Comparison of ENCODE assay signal across 12 cellular contexts in the genomic region with DNA sequence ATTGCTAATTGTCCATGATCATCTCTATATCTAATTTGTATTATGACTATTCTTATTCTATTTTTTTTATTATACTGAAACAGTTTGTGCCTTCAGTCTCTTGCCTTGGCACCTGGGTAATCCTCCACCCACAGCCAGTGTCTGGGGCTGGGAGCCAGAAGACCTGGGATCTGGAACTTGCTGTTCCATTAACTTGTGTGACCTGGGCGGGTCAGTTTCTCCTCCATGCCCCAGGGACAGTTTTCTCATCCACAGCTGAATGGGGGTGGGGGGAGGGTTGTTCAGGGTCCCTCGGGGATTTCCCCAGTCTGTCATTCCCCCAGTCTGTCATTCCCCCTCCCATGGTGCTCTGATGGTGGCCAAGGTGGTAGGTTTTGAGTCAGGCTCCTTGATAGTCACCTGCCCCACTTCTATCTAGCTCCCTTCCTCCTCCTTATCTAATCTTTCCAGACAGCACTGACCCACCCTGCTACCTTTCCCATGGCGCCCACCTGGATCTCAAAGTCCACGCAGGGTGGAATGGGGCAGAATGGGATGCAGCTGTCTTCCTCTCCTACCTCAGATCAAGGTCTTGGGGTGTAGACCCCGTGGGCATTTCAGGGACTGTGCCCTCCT. TPM values are rescaled to one million over a fixed set of nuclear protein-coding genes. Genes with fewer than 3 reads are reported as not detected.
DNase-seq lines count a peak whose midpoint lies in the region; ATAC-seq and TF ChIP-seq lines count a peak whose summit lies in the region.
"Had no signal": no experiment of that assay in that cellular context is flagged by ENCODE, and none has a peak within 500 bp of the region (broad histone marks: within the 10 kb centered on the region; RNA-seq: fewer than 3 reads in every experiment).

No MANE protein-coding gene starts in this region.

- no TSS peak for BruUV-seq in PC-9 (replicated peaks; lab: Mats Ljungman, UMichigan)

- H3K27me3 Mint-ChIP-seq in CD4-positive, alpha-beta T cell: no peaks in the 10 kb centered on the region
- H3K27me3 Mint-ChIP-seq in progenitor cell of endocrine pancreas: peaks cover 4% of the 10 kb centered on the region

- peaks cover 15% of the 10 kb centered on the region for H3K36me3 Mint-ChIP-seq in CD4-positive, alpha-beta T cell (ENCODE audit: low read depth)
- H3K36me3 Mint-ChIP-seq in progenitor cell of endocrine pancreas (ENCODE audit: insufficient read depth): peaks cover 3% of the 10 kb centered on the region

- H3K9me3 ChIP-seq in CD4-positive, alpha-beta T cell (ENCODE audit: control insufficient read depth, low read length): no peaks in the 10 kb centered on the region
- H3K9me3 ChIP-seq in PC-9 (ENCODE audit: insufficient read depth, low read depth) (no peaks in the 10 kb centered on the region), esophagus squamous epithelium (no peaks in the 10 kb centered on the region)
- H3K9me3 ChIP-seq: BE2C, heart left ventricle had no signal

- H3K27me3 ChIP-seq in CD4-positive, alpha-beta T cell (ENCODE audit: control insufficient read depth, insufficient read depth, low read length): no peaks in the 10 kb centered on the region
- H3K27me3 ChIP-seq in PC-9 (ENCODE audit: insufficient read depth, low read depth) (no peaks in the 10 kb centered on the region), esophagus squamous epithelium (no peaks in the 10 kb centered on the region)

- peak overlapping the region; percentile 83 for H3K4me2 ChIP-seq in PC-9

- H3K36me3 ChIP-seq in PC-9 (ENCODE audit: low read depth): peaks cover 19% of the 10 kb centered on the region; the same call in 1 of the 2 replicates
- H3K36me3 ChIP-seq in esophagus squamous epithelium: no peaks in the 10 kb centered on the region
- H3K36me3 ChIP-seq: BE2C, heart left ventricle had no signal

- H3K4me3 Mint-ChIP-seq in CD4-positive, alpha-beta T cell: peak overlapping the region; percentile 80
- no peak overlapping the region for H3K4me3 Mint-ChIP-seq in progenitor cell of endocrine pancreas (ENCODE audit: low read depth)

- no peak for TF ChIP-seq POLR2A in esophagus squamous epithelium (IDR thresholded peaks at IDR 0.05)

- H3K4me1 ChIP-seq in PC-9 (replicated peaks; ENCODE audit: insufficient read depth): peaks cover 34% of the 10 kb centered on the region
- peaks cover 32 to 70% (median 37%) of the 10 kb centered on the region in 3 donors for H3K4me1 ChIP-seq in esophagus squamous epithelium

- H3K9me2 ChIP-seq in PC-9 (ENCODE audit: insufficient read depth): no peaks in the 10 kb centered on the region

- H3K4me1 Mint-ChIP-seq in CD4-positive, alpha-beta T cell (ENCODE audit: low read depth): peaks cover 79% of the 10 kb centered on the region
- peaks cover 59% of the 10 kb centered on the region for H3K4me1 Mint-ChIP-seq in progenitor cell of endocrine pancreas (ENCODE audit: low read depth)

- peak overlapping the region; percentile 79 for H3K27ac Mint-ChIP-seq in CD4-positive, alpha-beta T cell
- H3K27ac Mint-ChIP-seq in progenitor cell of endocrine pancreas: peak overlapping the region; percentile 40

- peaks cover 90% of the 10 kb centered on the region for H3K79me2 ChIP-seq in PC-9 (ENCODE audit: low read depth)

- POLR2A ChIA-PET in CD4-positive, alpha-beta T cell (lab: Charles Lee): interaction anchor here (0.7 to 3.4 kb wide), 2 partner anchors 11 to 13 kb away, joined by 3 to 18 read pairs; a partner anchor contains a TSS
- POLR2A ChIA-PET in PC-9 (lab: Charles Lee; ENCODE audit: unreplicated experiment): interaction anchor here (0.7 kb wide), 1 partner anchor 22 kb away, joined by 3 read pairs; no protein-coding TSS in a partner anchor

- WGBS in esophagus squamous epithelium, 2 donors: 69 to 77% methylated on average over 3 to 5 of the region's 5 CpGs

- H3K4me3 ChIP-seq in PC-9 (no peak overlapping the region), esophagus squamous epithelium (no peak overlapping the region)

- peaks cover 60% of the 10 kb centered on the region for H4K20me1 ChIP-seq in PC-9 (ENCODE audit: insufficient read depth)

- H3F3A ChIP-seq in PC-9 (ENCODE audit: insufficient read depth, low read depth): peaks cover 47% of the 10 kb centered on the region

- ATAC-seq in CD4-positive, alpha-beta T cell (ENCODE audit: poor library complexity): no peak
- ATAC-seq in GM18868 (IDR thresholded peaks at IDR 0.05; ENCODE audit: unreplicated experiment) (no peak), HG02588 (IDR thresholded peaks at IDR 0.05; ENCODE audit: unreplicated experiment) (no peak), HG02678 (IDR thresholded peaks at IDR 0.05; ENCODE audit: unreplicated experiment) (no peak)

- intact Hi-C loops in CD4-positive, alpha-beta T cell (cut with DNase I, micrococcal nuclease): loop anchor here (2.0 to 5.0 kb wide), 4 partner anchors 45 to 180 kb away; a partner anchor contains a TSS
- intact Hi-C loops in PC-9 (cut with micrococcal nuclease; ENCODE audit: unreplicated experiment): no loop called here
- intact Hi-C loops in esophagus squamous epithelium (cut with DNase I): loop anchor here (10.0 kb wide), 1 partner anchor 47 kb away; a partner anchor contains a TSS

- H3K27ac ChIP-seq in CD4-positive, alpha-beta T cell (ENCODE audit: low read depth, low read length): no peak overlapping the region
- H3K27ac ChIP-seq in PC-9 (no peak overlapping the region), esophagus squamous epithelium (peak overlapping the region in 3 of 4 donors; percentile 67 to 75 (median 68))

- DNase-seq in CD4-positive, alpha-beta T cell: no peak
- DNase-seq in PC-9: no peak
- no peak for DNase-seq in esophagus squamous epithelium (lab: John Stamatoyannopoulos, UW)
- DNase-seq in progenitor cell of endocrine pancreas (ENCODE audit: low spot score, unreplicated experiment): no peak
- no peak for DNase-seq in NCI-H1417 (lab: John Stamatoyannopoulos, UW)
- DNase-seq: NCI-H1694 treated with DMSO at 0.1 percent for 48 hours, NCI-H446 treated with DMSO at 0.1 percent for 48 hours had no signal

- CTCF ChIA-PET in CD4-positive, alpha-beta T cell (lab: Charles Lee): interaction anchor here (1.1 to 1.6 kb wide), 2 partner anchors 24 to 47 kb away, joined by 3 to 6 read pairs; no protein-coding TSS in a partner anchor
- CTCF ChIA-PET in PC-9 (lab: Charles Lee): interaction anchor here (0.5 to 1.3 kb wide), 3 partner anchors 15 to 42 kb away, joined by 3 to 12 read pairs (median 4); no protein-coding TSS in a partner anchor

- no peak for TF ChIP-seq CTCF in CD4-positive, alpha-beta T cell (IDR thresholded peaks at IDR 0.05)
- no peak for TF ChIP-seq CTCF in PC-9 (conservative IDR thresholded peaks at IDR 0.05)
- TF ChIP-seq CTCF in esophagus squamous epithelium (IDR thresholded peaks at IDR 0.05): no peak
- TF ChIP-seq CTCF in progenitor cell of endocrine pancreas (IDR thresholded peaks at IDR 0.05; ENCODE audit: unreplicated experiment): no peak

- no peak overlapping the region for H2AFZ ChIP-seq in PC-9

- H3K9me3 Mint-ChIP-seq in CD4-positive, alpha-beta T cell: no peaks in the 10 kb centered on the region
- H3K9me3 Mint-ChIP-seq in progenitor cell of endocrine pancreas (ENCODE audit: low read depth): no peaks in the 10 kb centered on the region

RNA-seq across cellular contexts. Expression of a gene that starts 11.0 kb away (rescaled TPM):
- 10 to 100 TPM; 44.5 to 45.5 TPM for total RNA-seq in CD4-positive, alpha-beta T cell
- total RNA-seq in PC-9 (2021) (78.3 and 86.9 TPM in 2 replicates), esophagus squamous epithelium (10 to 100 TPM; 21.8 to 39.2 (median 35.3) TPM), progenitor cell of endocrine pancreas (28.3 and 30.4 TPM in 2 replicates)

RNA-seq across cellular contexts. Expression of a gene that starts 52.0 kb away (rescaled TPM):
- total RNA-seq in CD4-positive, alpha-beta T cell: 10 to 100 TPM; 38.3 to 40.8 TPM
- total RNA-seq in PC-9 (2021) (24.6 and 28.4 TPM in 2 replicates), esophagus squamous epithelium (10 to 100 TPM; 14.3 to 26.2 (median 20.0) TPM), progenitor cell of endocrine pancreas (21.0 and 22.4 TPM in 2 replicates)

Comparison
In these comparisons a context has a peak if more than half of its experiments do, and no peak if none do; other contexts are left out.
1. H3K27ac ChIP-seq: peak in esophagus squamous epithelium (3 of 4); none in CD4-positive, alpha-beta T cell (single experiment) and PC-9 (single experiment).